ENCODE assay signal across 1 cellular context in the genomic region with DNA sequence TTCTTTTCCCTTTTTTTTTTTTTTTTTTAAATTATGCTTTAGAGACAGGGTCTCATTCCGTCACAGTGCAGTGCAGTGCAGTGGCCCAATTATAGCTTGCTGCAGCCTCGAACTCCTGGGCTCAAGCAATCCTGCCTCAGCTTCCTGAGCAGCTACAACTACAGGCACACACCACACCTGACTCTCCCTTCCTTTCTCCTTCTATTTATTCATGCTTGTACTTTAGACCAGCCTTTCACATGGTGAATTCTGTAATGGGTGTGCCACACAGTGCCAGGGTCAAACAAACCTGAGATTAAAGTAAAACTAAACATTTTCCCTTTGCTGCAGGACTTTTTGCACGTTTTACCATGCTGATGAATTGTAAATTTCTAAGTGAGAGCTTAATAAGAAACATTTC.
TF ChIP-seq lines count a peak whose summit lies in the region.

No MANE protein-coding gene starts in this region.

TF ChIP-seq in HEK293, 187 proteins besides CTCF, POLR2A, EP300 and RAD21 (continued from another document):
- 0 out of 2 replicates have a peak, but pooled peaks have one; percentile 35 for TF ChIP-seq OSR2 (tag by site-specific recombination; IDR thresholded peaks at IDR 0.05)
- TF ChIP-seq REPIN1 (tag by site-specific recombination; IDR thresholded peaks at IDR 0.05; ENCODE audit: low read depth), result no peak
- TF ChIP-seq ZNF76 (tag by site-specific recombination; IDR thresholded peaks at IDR 0.05; ENCODE audit: borderline replicate concordance, low read depth), result no peak
